In the genomic region with DNA sequence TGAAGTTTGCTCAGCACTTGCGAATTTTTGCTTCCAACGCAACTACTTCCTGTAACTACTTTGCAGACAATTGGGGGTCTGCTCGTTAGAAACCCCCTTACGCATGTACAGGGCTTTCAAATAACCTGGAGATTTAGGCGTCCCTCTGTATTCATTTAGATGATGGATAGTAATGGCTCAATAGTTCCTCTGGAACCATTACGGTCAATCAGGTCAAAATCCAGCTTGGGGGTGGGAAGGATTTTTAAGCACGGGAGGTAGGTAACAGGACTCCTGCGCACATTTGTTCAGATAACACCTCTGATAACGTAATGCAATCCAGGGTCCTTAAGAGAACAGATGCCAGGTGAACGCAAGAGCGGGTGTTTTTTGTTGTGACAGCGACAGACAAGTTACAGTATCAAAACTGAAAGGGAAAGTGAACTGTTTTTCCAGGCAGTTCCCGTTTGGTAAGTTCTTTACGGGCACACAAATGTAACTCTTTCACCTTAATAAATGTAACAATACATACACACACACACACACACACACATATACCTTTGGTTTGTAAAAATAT, we compare ENCODE assay signal across 7 cellular contexts. TPM values are rescaled to one million over a fixed set of nuclear protein-coding genes. Genes with fewer than 3 reads are reported as not detected.
A peak's percentile ranks its signal among the peaks of the same experiment; 100 is the strongest.
DNase-seq lines count a peak whose midpoint lies in the region; ATAC-seq and TF ChIP-seq lines count a peak whose summit lies in the region.

No MANE protein-coding gene starts in this region.

- ATAC-seq in HG02981 (IDR thresholded peaks at IDR 0.05; ENCODE audit: unreplicated experiment), result no peak

- H3K4me1 ChIP-seq in suprapubic skin, result peaks cover 40% of the 10 kb centered on the region

- H3K4me1 Mint-ChIP-seq in activated naive CD8-positive, alpha-beta T cell treated with anti-CD3 and anti-CD28 coated beads for 36 hours, result peaks cover 33% of the 10 kb centered on the region

- DNase-seq in LNCaP clone FGC (ENCODE audit: low read depth) (no peak), kidney epithelial cell (ENCODE audit: low read depth) (no peak), suprapubic skin (ENCODE audit: low spot score in 2 of 2) (no peak), Ammon's horn (ENCODE audit: low spot score) (no peak)
- no peak for DNase-seq in activated naive CD8-positive, alpha-beta T cell treated with anti-CD3 and anti-CD28 coated beads for 36 hours

- H3K27me3 ChIP-seq in kidney epithelial cell (ENCODE audit: control insufficient read depth, insufficient read depth, low read length), result peaks cover 33% of the 10 kb centered on the region
- peaks cover 65% of the 10 kb centered on the region for H3K27me3 ChIP-seq in suprapubic skin

- H3K27me3 Mint-ChIP-seq in activated naive CD8-positive, alpha-beta T cell treated with anti-CD3 and anti-CD28 coated beads for 36 hours, result peaks cover 82% of the 10 kb centered on the region

- peak overlapping the region; percentile 69 for H3K4me3 ChIP-seq in GM08714 (ENCODE audit: low read length)
- peak overlapping the region; percentile 54 for H3K4me3 ChIP-seq in LNCaP clone FGC (ENCODE audit: low read depth, low read length)
- H3K4me3 ChIP-seq in kidney epithelial cell (ENCODE audit: low read depth, low read length), result peak overlapping the region; percentile 58
- peak overlapping the region; percentile 54 for H3K4me3 ChIP-seq in suprapubic skin

- peak overlapping the region; percentile 54 for H3K27ac Mint-ChIP-seq in activated naive CD8-positive, alpha-beta T cell treated with anti-CD3 and anti-CD28 coated beads for 36 hours

- 6% methylated on average over 14 of the region's 14 CpGs for WGBS in suprapubic skin

- TF ChIP-seq CTCF in LNCaP clone FGC (IDR thresholded peaks at IDR 0.05; ENCODE audit: control insufficient read depth, extremely low read depth, insufficient read depth) (no peak), kidney epithelial cell (IDR thresholded peaks at IDR 0.05; ENCODE audit: insufficient read depth, low read length, poor library complexity, severe bottlenecking) (no peak), suprapubic skin (IDR thresholded peaks at IDR 0.05) (no peak)

- H3K9me3 Mint-ChIP-seq in activated naive CD8-positive, alpha-beta T cell treated with anti-CD3 and anti-CD28 coated beads for 36 hours, result no peaks in the 10 kb centered on the region

- TF ChIP-seq POLR2A in suprapubic skin (IDR thresholded peaks at IDR 0.05), result no peak

- no peaks in the 10 kb centered on the region for H3K9me3 ChIP-seq in suprapubic skin

- no peak overlapping the region for H3K27ac ChIP-seq in suprapubic skin

- peak overlapping the region; percentile 94 for H3K4me3 Mint-ChIP-seq in activated naive CD8-positive, alpha-beta T cell treated with anti-CD3 and anti-CD28 coated beads for 36 hours

- H3K36me3 ChIP-seq in kidney epithelial cell (ENCODE audit: control insufficient read depth, insufficient read depth, low read length) (no peaks in the 10 kb centered on the region), suprapubic skin (no peaks in the 10 kb centered on the region)

- no peak for TF ChIP-seq EP300 in suprapubic skin (IDR thresholded peaks at IDR 0.05)

- no peaks in the 10 kb centered on the region for H3K36me3 Mint-ChIP-seq in activated naive CD8-positive, alpha-beta T cell treated with anti-CD3 and anti-CD28 coated beads for 36 hours

RNA-seq across cellular contexts. Expression of gene OSR1, which starts 3.7 kb away (rescaled TPM):
- total RNA-seq in activated naive CD8-positive, alpha-beta T cell treated with anti-CD3 and anti-CD28 coated beads for 36 hours, result not detected
- 0.04 TPM in 1 of 2 replicates, not detected in the other for total RNA-seq in kidney epithelial cell
- 10 to 100 TPM in 1 of 4 donors, 1 to 10 TPM in 3; 3.0 to 12.8 (median 5.6) TPM for total RNA-seq in suprapubic skin
